Comparison of ENCODE assay signal across 1 cellular context in genomic region chr2:69601179-69601612, GRCh38.
A peak's percentile ranks its signal among the peaks of the same experiment; 100 is the strongest.
TF ChIP-seq lines count a peak whose summit lies in the region.

No MANE protein-coding gene starts in this region.

TF ChIP-seq in K562, 482 proteins besides CTCF, POLR2A, EP300 and RAD21 (continued from another document):
- TF ChIP-seq ZNF512 (tag; IDR thresholded peaks at IDR 0.05) (no peak), GTF2A2 (tag; IDR thresholded peaks at IDR 0.05) (no peak), TAL1 (IDR thresholded peaks at IDR 0.05) (peak; percentile 76), ZNF431 (CRISPR knock-in tag; IDR thresholded peaks at IDR 0.05) (no peak), TRIM28 (IDR thresholded peaks at IDR 0.05) (no peak; the same call in 1 of the 2 replicates), USF2 (CRISPR knock-in tag; IDR thresholded peaks at IDR 0.05) (no peak), DIDO1 (tag; IDR thresholded peaks at IDR 0.05; ENCODE audit: low read depth) (no peak), ZNF165 (CRISPR knock-in tag; IDR thresholded peaks at IDR 0.05; ENCODE audit: borderline replicate concordance) (no peak), SFPQ (IDR thresholded peaks at IDR 0.05; ENCODE audit: low read depth, low read length) (no peak), TBP (optimal IDR thresholded peaks at IDR 0.05; ENCODE audit: low read depth, low read length) (no peak), FOXK2 (conservative IDR thresholded peaks at IDR 0.05 in 1 of 2, IDR thresholded peaks at IDR 0.05 in 1 of 2; ENCODE audit: low read depth in 2 of 2) (peak; percentile 88 to 89), SMAD1 (IDR thresholded peaks at IDR 0.05; ENCODE audit: low read depth, low read length, partially characterized antibody) (peak; percentile 23), JUN (IDR thresholded peaks at IDR 0.05; ENCODE audit: borderline replicate concordance, low read depth, low read length) (peak; percentile 92), JUN (CRISPR knock-in tag; IDR thresholded peaks at IDR 0.05; ENCODE audit: borderline replicate concordance) (no peak), PRMT5 (CRISPR knock-in tag; IDR thresholded peaks at IDR 0.05) (no peak), FOXP4 (CRISPR knock-in tag; IDR thresholded peaks at IDR 0.05; ENCODE audit: borderline replicate concordance) (no peak), SIN3A (IDR thresholded peaks at IDR 0.05; ENCODE audit: borderline replicate concordance in 2 of 2, control insufficient read depth in 1 of 2, low read depth in 2 of 2, low read length in 2 of 2) (no peak), KAT8 (IDR thresholded peaks at IDR 0.05; ENCODE audit: low read depth) (no peak), DPF2 (IDR thresholded peaks at IDR 0.05) (peak; percentile 99), ASH1L (IDR thresholded peaks at IDR 0.05; ENCODE audit: borderline replicate concordance, low read depth, partially characterized antibody) (no peak), ZBTB8A (IDR thresholded peaks at IDR 0.05; ENCODE audit: partially characterized antibody) (no peak), SIX5 (IDR thresholded peaks at IDR 0.05; ENCODE audit: borderline replicate concordance in 1 of 2, insufficient read depth in 1 of 2, low read depth in 1 of 2, low read length in 2 of 2) (no peak), ELK3 (CRISPR knock-in tag; IDR thresholded peaks at IDR 0.05) (no peak), ETV1 (tag; conservative IDR thresholded peaks at IDR 0.05; ENCODE audit: low read depth) (no peak), MBD2 (IDR thresholded peaks at IDR 0.05; ENCODE audit: borderline replicate concordance, low read depth) (peak; percentile 60; the same call in 1 of the 2 replicates), POLR2AphosphoS5 (IDR thresholded peaks at IDR 0.05; ENCODE audit: control insufficient read depth, insufficient read depth, low read depth, low read length) (peak; percentile 90), ZBTB2 (IDR thresholded peaks at IDR 0.05) (no peak), EGR1 (conservative IDR thresholded peaks at IDR 0.05) (no peak), GABPB2 (CRISPR knock-in tag; conservative IDR thresholded peaks at IDR 0.05) (no peak), BACH1 (tag; IDR thresholded peaks at IDR 0.05) (no peak), KHSRP (IDR thresholded peaks at IDR 0.05) (no peak), MGA (IDR thresholded peaks at IDR 0.05) (no peak)
TF ChIP-seq in K562: peak in this region for 90.
